In genomic region chr10:70578371-70578947, GRCh38 we compare ENCODE assay signal across 8 cellular contexts.
DNase-seq lines count a peak whose midpoint lies in the region; ATAC-seq and TF ChIP-seq lines count a peak whose summit lies in the region.

No MANE protein-coding gene starts in this region.

- H3K4me3 Mint-ChIP-seq in effector memory CD8-positive, alpha-beta T cell = peak overlapping the region; percentile 70 to 84

- no peaks in the 10 kb centered on the region for H3K9me3 ChIP-seq in WERI-Rb-1 (ENCODE audit: severe bottlenecking)

- no peaks in the 10 kb centered on the region for H3K36me3 ChIP-seq in WERI-Rb-1

- H3K36me3 Mint-ChIP-seq in effector memory CD8-positive, alpha-beta T cell (ENCODE audit: insufficient read depth) = peaks cover 24% of the 10 kb centered on the region

- no peaks in the 10 kb centered on the region for H3K27me3 Mint-ChIP-seq in effector memory CD8-positive, alpha-beta T cell

- H3K27ac Mint-ChIP-seq in effector memory CD8-positive, alpha-beta T cell = peak overlapping the region; percentile 81 to 90

- peaks cover 50 to 53% of the 10 kb centered on the region in 2 donors for H3K4me1 Mint-ChIP-seq in effector memory CD8-positive, alpha-beta T cell (ENCODE audit: low read depth in 2 of 2)

- DNase-seq in DMS79 (lab: John Stamatoyannopoulos, UW) (peak; percentile 83), KBM-7 (peak; percentile 73), globus pallidus (ENCODE audit: low spot score) (no peak), WERI-Rb-1 (no peak)
- DNase-seq in activated CD4-positive, alpha-beta T cell treated with anti-CD3 and anti-CD28 coated beads for 4 hours = peak; percentile 51
- peak; percentile 47 to 58 (median 57) for DNase-seq in effector memory CD8-positive, alpha-beta T cell
- peak; percentile 39 for DNase-seq in stimulated activated CD8-positive, alpha-beta memory T cell treated with anti-CD3 and anti-CD28 coated beads, Interleukin-12 subunit alpha, Interleukin-12 subunit beta, amount 100 ng/mL, for 24 hours (ENCODE audit: extremely low read depth)

- H3K27ac ChIP-seq in WERI-Rb-1 = no peak overlapping the region

- H3K27me3 ChIP-seq in WERI-Rb-1 (ENCODE audit: insufficient read depth, low read depth, severe bottlenecking) = no peaks in the 10 kb centered on the region

- H3K4me3 ChIP-seq in WERI-Rb-1 (ENCODE audit: low read depth, low read length) = no peak overlapping the region

- peaks cover 0 to 6% of the 10 kb centered on the region in 2 donors for H3K9me3 Mint-ChIP-seq in effector memory CD8-positive, alpha-beta T cell

- no peak for TF ChIP-seq CTCF in WERI-Rb-1 (IDR thresholded peaks at IDR 0.05; ENCODE audit: low read depth, low read length)

- peak; percentile 71 for ATAC-seq in GM21529 (IDR thresholded peaks at IDR 0.05; ENCODE audit: unreplicated experiment)
- ATAC-seq in effector memory CD8-positive, alpha-beta T cell (replicated peaks) = peak; percentile 79

- in situ Hi-C loops in KBM-7 (cut with MboI; ENCODE audit: low pct_unique_long_range_greater_than_20kb, low sequenced_read_pairs) = no loop called here

Comparison
In these comparisons a context has a peak if more than half of its experiments do, and no peak if none do; other contexts are left out.
1. DNase-seq: peak in DMS79 (single experiment), KBM-7 (single experiment), activated CD4-positive, alpha-beta T cell treated with anti-CD3 and anti-CD28 coated beads for 4 hours (2 of 2), effector memory CD8-positive, alpha-beta T cell (3 of 3) and stimulated activated CD8-positive, alpha-beta memory T cell treated with anti-CD3 and anti-CD28 coated beads, Interleukin-12 subunit alpha, Interleukin-12 subunit beta, amount 100 ng/mL, for 24 hours (single experiment); none in globus pallidus (single experiment) and WERI-Rb-1 (single experiment).